In genomic region chr10:124645496-124646095, GRCh38 we compare ENCODE assay signal across 16 cellular contexts.
DNase-seq lines count a peak whose midpoint lies in the region; ATAC-seq, FAIRE-seq and TF ChIP-seq lines count a peak whose summit lies in the region.
"Had no signal": no experiment of that assay in that cellular context is flagged by ENCODE, and none has a peak within 500 bp of the region (broad histone marks: within the 10 kb centered on the region; RNA-seq: fewer than 3 reads in every experiment).

No MANE protein-coding gene starts in this region.

- CTCF ChIA-PET in MCF 10A (lab: Yijun Ruan, JAX): interaction anchor here (0.6 to 1.3 kb wide), 2 partner anchors 12 to 348 kb away, joined by 3 read pairs; no protein-coding TSS in a partner anchor
- CTCF ChIA-PET in mammary epithelial cell (lab: Charles Lee; ENCODE audit: low non-redundant PET): no interaction called here
- CTCF ChIA-PET in endothelial cell of umbilical vein (lab: Charles Lee): interaction anchor here (0.7 to 4.4 kb wide), 5 partner anchors 35 to 95 kb away, joined by 3 to 50 read pairs (median 7); no protein-coding TSS in a partner anchor

- dilution Hi-C loops in mammary epithelial cell (cut with HindIII; ENCODE audit: low sequenced_read_pairs) (no loop called here), endothelial cell of umbilical vein (cut with MboI; ENCODE audit: extremely low pct_ligation_motif_present, low sequenced_read_pairs) (no loop called here)

- no peaks in the 10 kb centered on the region for H3K9me3 Mint-ChIP-seq in MCF 10A (ENCODE audit: unreplicated experiment)
- H3K9me3 Mint-ChIP-seq in nephron: no peaks in the 10 kb centered on the region

- H3K4me1 ChIP-seq in mammary epithelial cell (ENCODE audit: insufficient read depth, low read length) (peaks cover 50% of the 10 kb centered on the region), endothelial cell of umbilical vein (ENCODE audit: control insufficient read depth, extremely low read depth, insufficient read depth, low read length) (peaks cover 35% of the 10 kb centered on the region), upper lobe of right lung (peaks cover 74% of the 10 kb centered on the region)

- 98% methylated on average over 7 of the region's 13 CpGs for WGBS in mammary epithelial cell (ENCODE audit: low coverage, missing lambda C conversion rate)

- H3K9me1 ChIP-seq in endothelial cell of umbilical vein (replicated peaks; ENCODE audit: control insufficient read depth, extremely low read depth, insufficient read depth, low read length): no peaks in the 10 kb centered on the region

- BruUV-seq in MCF 10A (replicated peaks; lab: Mats Ljungman, UMichigan) (no TSS peak), mammary epithelial cell (replicated peaks; lab: Mats Ljungman, UMichigan) (no TSS peak), endothelial cell of umbilical vein (replicated peaks; lab: Mats Ljungman, UMichigan) (no TSS peak)

- H3K4me3 Mint-ChIP-seq in MCF 10A (ENCODE audit: unreplicated experiment): no peak overlapping the region
- H3K4me3 Mint-ChIP-seq in nephron: no peak overlapping the region

- H3K79me2 ChIP-seq in mammary epithelial cell (ENCODE audit: insufficient read depth, low read length) (peaks cover 51% of the 10 kb centered on the region), endothelial cell of umbilical vein (ENCODE audit: control insufficient read depth, insufficient read depth, low read length) (peaks cover 5% of the 10 kb centered on the region)

- FAIRE-seq in endothelial cell of umbilical vein (lab: Jason Lieb, UNC): no peak
- FAIRE-seq: frontal cortex had no signal

- H3K4me2 ChIP-seq in mammary epithelial cell (ENCODE audit: insufficient read depth, low read depth, low read length) (no peak overlapping the region), endothelial cell of umbilical vein (ENCODE audit: insufficient read depth, low read length) (no peak overlapping the region)

- no peaks in the 10 kb centered on the region for H4K20me1 ChIP-seq in mammary epithelial cell (ENCODE audit: insufficient read depth, low read length)
- H4K20me1 ChIP-seq in endothelial cell of umbilical vein (replicated peaks; ENCODE audit: control insufficient read depth, extremely low read depth, insufficient read depth, low read length): no peaks in the 10 kb centered on the region

- peaks cover 42% of the 10 kb centered on the region for H3K4me1 Mint-ChIP-seq in MCF 10A (ENCODE audit: insufficient read depth, unreplicated experiment)
- H3K4me1 Mint-ChIP-seq in nephron: peaks cover 75% of the 10 kb centered on the region

- ATAC-seq in upper lobe of right lung (no peak), HG03108 (IDR thresholded peaks at IDR 0.05; ENCODE audit: unreplicated experiment) (no peak)

- H3K4me3 ChIP-seq in mammary epithelial cell (replicated peaks in 1 of 3; ENCODE audit: insufficient read depth in 1 of 3, low read depth in 2 of 3, low read length in 3 of 3) (no peak overlapping the region), endothelial cell of umbilical vein (replicated peaks in 1 of 3; ENCODE audit: insufficient read depth in 1 of 3, low read depth in 1 of 3, low read length in 3 of 3) (no peak overlapping the region), upper lobe of right lung (no peak overlapping the region)
- H3K4me3 ChIP-seq: coronary artery had no signal

- intact Hi-C loops in MCF 10A (cut with micrococcal nuclease) (loop anchor here (5.0 kb wide), 1 partner anchor 97 kb away; the partner anchor contains the start of gene FAM53B), mammary epithelial cell (cut with micrococcal nuclease) (loop anchor here (5.0 kb wide), 1 partner anchor 97 kb away; the partner anchor contains the start of gene FAM53B), endothelial cell of umbilical vein (cut with micrococcal nuclease) (loop anchor here (1.0 to 10.0 kb wide), 5 partner anchors 33 to 229 kb away; partner anchors contain the start of gene ABRAXAS2), upper lobe of right lung (cut with DNase I) (loop anchor here (10.0 kb wide), 1 partner anchor 89 kb away; no protein-coding TSS in a partner anchor)

- POLR2A ChIA-PET in MCF 10A (lab: Yijun Ruan, JAX): no interaction called here
- POLR2A ChIA-PET in endothelial cell of umbilical vein (lab: Charles Lee): no interaction called here

- H3K27me3 ChIP-seq in mammary epithelial cell (ENCODE audit: insufficient read depth, low read length) (no peaks in the 10 kb centered on the region), endothelial cell of umbilical vein (ENCODE audit: control insufficient read depth in 2 of 2, insufficient read depth in 2 of 2, low read length in 2 of 2) (no peaks in the 10 kb centered on the region), upper lobe of right lung (no peaks in the 10 kb centered on the region)

- H3K36me3 Mint-ChIP-seq in MCF 10A (ENCODE audit: insufficient read depth, unreplicated experiment): peaks cover 11% of the 10 kb centered on the region
- H3K36me3 Mint-ChIP-seq in nephron (ENCODE audit: low read depth): no peaks in the 10 kb centered on the region

- H3K36me3 ChIP-seq in mammary epithelial cell (ENCODE audit: insufficient read depth, low read length) (peaks cover 2% of the 10 kb centered on the region), endothelial cell of umbilical vein (ENCODE audit: control insufficient read depth in 2 of 2, extremely low read depth in 1 of 2, insufficient read depth in 2 of 2, low read length in 2 of 2) (no peaks in the 10 kb centered on the region), upper lobe of right lung (no peaks in the 10 kb centered on the region)

- no peak for DNase-seq in MCF 10A (ENCODE audit: unreplicated experiment)
- DNase-seq in mammary epithelial cell: no peak
- no peak for DNase-seq in endothelial cell of umbilical vein (ENCODE audit: low read depth, low spot score)
- DNase-seq in upper lobe of right lung: no peak
- DNase-seq in activated T-cell treated with anti-CD3 and anti-CD28 coated beads, Interleukin-2, amount 50 U/mL, for 48 hours: no peak
- no peak for DNase-seq in HuH-7 (ENCODE audit: low spot score)
- DNase-seq: activated CD4-positive, alpha-beta T cell treated with anti-CD3 and anti-CD28 coated beads for 48 hours; activated gamma-delta T cell treated with Interleukin-2 at 50 U/mL for 16 hours; DMS79; KG1; left colon; NCI-H2029 had no signal

- in situ Hi-C loops in mammary epithelial cell (cut with MboI; ENCODE audit: low sequenced_read_pairs in 2 of 2): loop anchor here in 1 of 2 donors (25.0 kb wide), 1 partner anchor 92 kb away; the partner anchor contains the start of gene FAM53B

- no peak overlapping the region for H3K9ac ChIP-seq in mammary epithelial cell (ENCODE audit: insufficient read depth, low read length)
- H3K9ac ChIP-seq in endothelial cell of umbilical vein (replicated peaks; ENCODE audit: extremely low read depth, insufficient read depth, low read length): no peak overlapping the region

- no peak overlapping the region for H3K27ac ChIP-seq in mammary epithelial cell (ENCODE audit: insufficient read depth, low read depth, low read length)
- peak overlapping the region; percentile 26 for H3K27ac ChIP-seq in endothelial cell of umbilical vein (ENCODE audit: insufficient read depth, low read depth, low read length)
- peak overlapping the region; percentile 84 for H3K27ac ChIP-seq in upper lobe of right lung

- TF ChIP-seq POLR2A in endothelial cell of umbilical vein (IDR thresholded peaks at IDR 0.05; ENCODE audit: low read depth, low read length): no peak

- no peaks in the 10 kb centered on the region for H3K9me3 ChIP-seq in mammary epithelial cell (replicated peaks; ENCODE audit: insufficient read depth, low read length)
- H3K9me3 ChIP-seq in endothelial cell of umbilical vein (replicated peaks; ENCODE audit: control insufficient read depth, insufficient read depth, low read length): no peaks in the 10 kb centered on the region
- H3K9me3 ChIP-seq in upper lobe of right lung: no peaks in the 10 kb centered on the region

- H3K27ac Mint-ChIP-seq in MCF 10A (ENCODE audit: low read depth, unreplicated experiment): peak overlapping the region; percentile 61
- peak overlapping the region in 2 of 3 experiments; percentile 20 to 89 for H3K27ac Mint-ChIP-seq in nephron

- TF ChIP-seq CTCF in MCF 10A (IDR thresholded peaks at IDR 0.05; ENCODE audit: unreplicated experiment) (no peak), mammary epithelial cell (conservative IDR thresholded peaks at IDR 0.05 in 1 of 2, IDR thresholded peaks at IDR 0.05 in 1 of 2; ENCODE audit: extremely low read depth in 1 of 2, insufficient read depth in 1 of 2, low read depth in 1 of 2, low read length in 2 of 2) (no peak), endothelial cell of umbilical vein (IDR thresholded peaks at IDR 0.05; ENCODE audit: extremely low read depth in 1 of 2, insufficient read depth in 1 of 2, low read depth in 1 of 2, low read length in 2 of 2) (no peak), nephron (IDR thresholded peaks at IDR 0.05; ENCODE audit: unreplicated experiment in 3 of 3) (no peak), upper lobe of right lung (IDR thresholded peaks at IDR 0.05) (no peak)

- H2AFZ ChIP-seq in mammary epithelial cell (ENCODE audit: low read depth, low read length) (no peak overlapping the region), endothelial cell of umbilical vein (ENCODE audit: low read depth, low read length) (no peak overlapping the region)

- no peaks in the 10 kb centered on the region for H3K27me3 Mint-ChIP-seq in MCF 10A (ENCODE audit: insufficient read depth, unreplicated experiment)
- no peaks in the 10 kb centered on the region for H3K27me3 Mint-ChIP-seq in nephron (ENCODE audit: low read depth)

TF ChIP-seq in endothelial cell of umbilical vein, 7 proteins besides CTCF, POLR2A, EP300 and RAD21:
- TF ChIP-seq MAX (IDR thresholded peaks at IDR 0.05; ENCODE audit: insufficient read depth, insufficient read length): no peak
- TF ChIP-seq GATA2 (IDR thresholded peaks at IDR 0.05; ENCODE audit: insufficient read depth, insufficient read length, low read depth, low read length): no peak
- TF ChIP-seq EZH2 (IDR thresholded peaks at IDR 0.05; ENCODE audit: borderline replicate concordance, low read depth, low read length, severe bottlenecking): no peak
- TF ChIP-seq FOS (IDR thresholded peaks at IDR 0.05; ENCODE audit: borderline replicate concordance, insufficient read depth, low read length): no peak
- TF ChIP-seq JUN (IDR thresholded peaks at IDR 0.05; ENCODE audit: borderline replicate concordance, insufficient read depth, insufficient read length, low read depth): no peak
- TF ChIP-seq POLR2AphosphoS5 (IDR thresholded peaks at IDR 0.05; ENCODE audit: insufficient read depth, low read depth, low read length): no peak
- TF ChIP-seq MYC (IDR thresholded peaks at IDR 0.05; ENCODE audit: low read depth, low read length): no peak
TF ChIP-seq in endothelial cell of umbilical vein: peak in this region for 0.
